10 cellular contexts compared by ENCODE assay signal in genomic region chr19:543912-544608, GRCh38. TPM values are rescaled to one million over a fixed set of nuclear protein-coding genes. Genes with fewer than 3 reads are reported as not detected.
DNase-seq lines count a peak whose midpoint lies in the region; ATAC-seq and TF ChIP-seq lines count a peak whose summit lies in the region.
"Had no signal": no experiment of that assay in that cellular context is flagged by ENCODE, and none has a peak within 500 bp of the region (broad histone marks: within the 10 kb centered on the region; RNA-seq: fewer than 3 reads in every experiment).

Gene GZMM, plus strand, starts transcription at chr19:544053. Its CDS starts 19 bp downstream, at chr19:544072.

- intact Hi-C loops in heart right ventricle (cut with DNase I), result no loop called here
- intact Hi-C loops in esophagus muscularis mucosa (cut with DNase I), result no loop called here

- H3K9me3 ChIP-seq in HEK293 (ENCODE audit: control insufficient read depth, insufficient read depth, low read depth, low read length) (no peaks in the 10 kb centered on the region), heart right ventricle (no peaks in the 10 kb centered on the region), esophagus muscularis mucosa (no peaks in the 10 kb centered on the region)

- H3K4me3 ChIP-seq in HEK293 (ENCODE audit: low read depth, low read length) (no peak within 1 kb of the TSS), heart right ventricle (peak within 1 kb of the TSS in 1 of 10 donors; percentile 44), esophagus muscularis mucosa (peak within 1 kb of the TSS in 1 of 4 donors; percentile 7)

- CTCF ChIA-PET in HEK293 (lab: Yijun Ruan, JAX), result no interaction called here
- CTCF ChIA-PET in activated CD8-positive, alpha-beta memory T cell treated with anti-CD3 and anti-CD28 coated beads for 36 hours (lab: Charles Lee), result interaction anchor here (0.7 to 1.4 kb wide), 3 partner anchors 15 to 40 kb away, joined by 3 to 4 read pairs (median 3); no protein-coding TSS in a partner anchor

- DNase-seq in heart right ventricle (no peak), DMS53 (lab: John Stamatoyannopoulos, UW) (no peak), esophagus muscularis mucosa (ENCODE audit: extremely low spot score) (no peak), NCI-H187 treated with DMSO at 0.1 percent for 48 hours (lab: John Stamatoyannopoulos, UW) (no peak), D341Med (ENCODE audit: low spot score) (no peak)
- DNase-seq in stimulated activated CD8-positive, alpha-beta memory T cell treated with anti-CD3 and anti-CD28 coated beads, Interleukin-12 subunit alpha, Interleukin-12 subunit beta, amount 100 ng/mL, for 24 hours (ENCODE audit: extremely low read depth), result peak; percentile 47

- H3K4me1 ChIP-seq in HEK293 (ENCODE audit: control insufficient read depth, insufficient read depth, low read length) (no peaks in the 10 kb centered on the region), heart right ventricle (peaks cover 0 to 20% (median 6%) of the 10 kb centered on the region in 9 donors), esophagus muscularis mucosa (peaks cover 0 to 23% (median 8%) of the 10 kb centered on the region in 4 donors)

- TF ChIP-seq CTCF in HEK293 (tag by site-specific recombination; IDR thresholded peaks at IDR 0.05), result no peak
- no peak for TF ChIP-seq CTCF in heart right ventricle (IDR thresholded peaks at IDR 0.05)
- no peak for TF ChIP-seq CTCF in esophagus muscularis mucosa (IDR thresholded peaks at IDR 0.05)

- H3K27me3 ChIP-seq in heart right ventricle (no peaks in the 10 kb centered on the region), esophagus muscularis mucosa (peaks cover 0 to 25% (median 3%) of the 10 kb centered on the region in 4 donors)

- H3K36me3 ChIP-seq in HEK293 (ENCODE audit: control insufficient read depth in 2 of 2, insufficient read depth in 1 of 2, low read length in 2 of 2) (peaks cover 0 to 21% of the 10 kb centered on the region in 2 experiments; a peak in 1 of 3 replicates), heart right ventricle (peaks cover 0 to 35% (median 23%) of the 10 kb centered on the region in 9 donors), esophagus muscularis mucosa (peaks cover 22 to 35% (median 32%) of the 10 kb centered on the region in 4 donors)

- 57 to 58% methylated on average over 30 to 31 of the region's 31 CpGs for WGBS in heart right ventricle, 2 donors
- WGBS in esophagus muscularis mucosa, result 58% methylated on average over 22 of the region's 31 CpGs

- POLR2A ChIA-PET in HEK293 (lab: Yijun Ruan, JAX), result no interaction called here
- POLR2A ChIA-PET in activated CD8-positive, alpha-beta memory T cell treated with anti-CD3 and anti-CD28 coated beads for 36 hours (lab: Charles Lee), result interaction anchor here (0.7 to 1.1 kb wide), 6 partner anchors 11 to 28 kb away, joined by 3 to 17 read pairs (median 3); partner anchors contain the start of gene CDC34

- ATAC-seq in heart right ventricle, result peak in 7 of 8 donors; percentile 14 to 55 (median 31)

- no peak for TF ChIP-seq EP300 in esophagus muscularis mucosa (IDR thresholded peaks at IDR 0.05)

- H3K27ac ChIP-seq in HEK293 (ENCODE audit: extremely low read depth, low read depth, low read length) (no peak within 1 kb of the TSS), heart right ventricle (peak within 1 kb of the TSS in 1 of 10 donors; percentile 50), esophagus muscularis mucosa (replicated peaks in 1 of 4) (no peak within 1 kb of the TSS)

- TF ChIP-seq POLR2A in esophagus muscularis mucosa (IDR thresholded peaks at IDR 0.05; ENCODE audit: low read depth), result no peak

TF ChIP-seq in HEK293, 187 proteins besides CTCF, POLR2A, EP300 and RAD21:
- TF ChIP-seq EGR2 (tag by site-specific recombination; IDR thresholded peaks at IDR 0.05; ENCODE audit: low read depth) (0 out of 2 replicates have a peak, but pooled peaks have one; percentile 15), ZFHX2 (tag by site-specific recombination; conservative IDR thresholded peaks at IDR 0.05) (peak; percentile 39; the same call in 1 of the 2 replicates), ZNF549 (tag by site-specific recombination; IDR thresholded peaks at IDR 0.05) (no peak), ZXDB (tag by site-specific recombination; IDR thresholded peaks at IDR 0.05) (no peak)
TF ChIP-seq in HEK293: peak in this region for 2.

RNA-seq across cellular contexts. Expression of gene GZMM, which starts in this region (rescaled TPM):
- 10 to 100 TPM; 45.0 to 46.8 TPM for total RNA-seq in activated CD8-positive, alpha-beta memory T cell treated with anti-CD3 and anti-CD28 coated beads for 36 hours
- total RNA-seq in heart right ventricle (1 to 10 TPM in 1 of 10 donors, under 1 TPM in 3, not detected in 6; 0.25 to 2.7 (median 0.37) TPM), esophagus muscularis mucosa (under 1 TPM in 2 of 4 donors, not detected in 2; 0.50 to 0.58 TPM)
- polyA plus RNA-seq in heart right ventricle, result under 1 TPM in 1 of 2 donors, not detected in 1; 0.46 TPM
- total RNA-seq: epithelial cell of proximal tubule, osteocyte had no signal

Comparison
In these comparisons a context has a peak if more than half of its experiments do, and no peak if none do; other contexts are left out.
1. RNA of gene GZMM (total RNA-seq): 45.0 to 46.8 TPM in activated CD8-positive, alpha-beta memory T cell treated with anti-CD3 and anti-CD28 coated beads for 36 hours; 0.50 to 0.58 TPM in esophagus muscularis mucosa and 0.25 to 2.7 TPM in heart right ventricle; every median in the first group is over 10 times any median in the second.